Comparison of ENCODE assay signal across 1 cellular context in genomic region chr4:116926631-116927295, GRCh38.
TF ChIP-seq lines count a peak whose summit lies in the region.

No MANE protein-coding gene starts in this region.

TF ChIP-seq in GM23338, 12 proteins besides CTCF, POLR2A, EP300 and RAD21 (continued from another document):
- TF ChIP-seq ZNF462 (CRISPR knock-in tag; IDR thresholded peaks at IDR 0.05): no peak
- TF ChIP-seq REST (IDR thresholded peaks at IDR 0.05; ENCODE audit: unreplicated experiment): no peak
- TF ChIP-seq CREB1 (CRISPR knock-in tag; IDR thresholded peaks at IDR 0.05; ENCODE audit: low read depth): no peak
- no peak for TF ChIP-seq EZH2phosphoT487 (IDR thresholded peaks at IDR 0.05; ENCODE audit: unreplicated experiment)
- TF ChIP-seq ZNF114 (CRISPR knock-in tag; IDR thresholded peaks at IDR 0.05): no peak
- TF ChIP-seq EZH2 (IDR thresholded peaks at IDR 0.05; ENCODE audit: low read depth, unreplicated experiment): no peak
- TF ChIP-seq POLR2AphosphoS5 (IDR thresholded peaks at IDR 0.05; ENCODE audit: low read depth): no peak
